1 cellular context compared by ENCODE assay signal in genomic region chr3:116579843-116580242, GRCh38.
TF ChIP-seq lines count a peak whose summit lies in the region.

No MANE protein-coding gene starts in this region.

TF ChIP-seq in HepG2, 621 proteins besides CTCF, POLR2A, EP300 and RAD21 (continued from another document):
- TF ChIP-seq MIER2 (CRISPR knock-in tag; IDR thresholded peaks at IDR 0.05) = peak; percentile 95
